ENCODE assay signal across 1 cellular context in the genomic region with DNA sequence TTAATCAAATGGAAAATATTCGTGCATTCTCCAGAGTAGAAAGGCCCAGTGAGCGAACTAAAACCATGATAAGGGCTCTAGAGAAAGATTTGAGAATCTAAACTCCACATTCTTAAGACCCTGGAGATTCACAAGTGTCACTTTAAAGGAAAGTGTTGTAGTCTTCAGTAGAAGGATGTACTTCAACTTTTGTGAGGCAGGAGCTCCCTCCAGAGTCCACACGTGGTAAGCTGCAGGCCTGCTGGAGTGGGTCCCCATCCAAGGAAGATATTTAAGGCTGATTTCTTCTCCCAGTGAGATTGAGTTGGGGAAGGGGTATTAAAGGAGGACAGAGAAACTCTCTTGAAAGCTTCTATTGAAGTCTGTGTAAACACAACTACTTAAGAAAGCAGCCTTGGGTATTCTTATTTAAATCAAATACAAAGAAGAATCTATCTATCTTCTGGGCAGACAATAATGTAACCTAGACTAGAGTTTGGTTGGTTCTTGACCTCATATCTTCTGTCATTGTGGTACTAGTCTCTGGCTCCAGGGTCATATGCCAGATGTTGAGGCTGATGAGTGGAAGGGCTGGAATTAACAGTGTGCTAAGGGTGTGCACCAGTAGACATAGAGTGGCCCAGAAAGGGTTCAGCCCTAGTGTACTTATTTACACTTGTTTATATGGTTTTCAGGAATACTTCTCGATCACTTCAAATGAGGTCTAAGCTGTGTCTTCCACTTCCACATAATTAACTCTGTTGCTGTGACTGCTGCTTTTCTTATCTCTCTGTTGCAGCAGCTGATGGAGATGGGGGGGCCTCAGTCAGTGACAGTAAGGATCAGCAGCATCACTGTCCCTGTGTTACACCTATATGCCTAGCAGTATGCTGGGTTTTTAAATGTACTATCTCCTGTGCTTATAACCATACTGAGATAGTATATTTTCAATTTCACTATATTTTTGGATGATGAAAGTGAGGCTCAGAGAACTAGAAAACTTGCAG.
A peak's percentile ranks its signal among the peaks of the same experiment; 100 is the strongest.
TF ChIP-seq lines count a peak whose summit lies in the region.

No MANE protein-coding gene starts in this region.

TF ChIP-seq in K562, 482 proteins besides CTCF, POLR2A, EP300 and RAD21 (continued from another document and continues in another):
- no peak for TF ChIP-seq E2F1 (CRISPR knock-in tag; IDR thresholded peaks at IDR 0.05)
- TF ChIP-seq USF2 (CRISPR knock-in tag; IDR thresholded peaks at IDR 0.05), result no peak
- TF ChIP-seq CC2D1A (IDR thresholded peaks at IDR 0.05), result peak; percentile 45; the same call in 1 of the 2 replicates
- TF ChIP-seq ZZZ3 (IDR thresholded peaks at IDR 0.05), result no peak
- no peak for TF ChIP-seq ZNF140 (CRISPR knock-in tag; IDR thresholded peaks at IDR 0.05)
- TF ChIP-seq PTRF (tag; IDR thresholded peaks at IDR 0.05), result no peak
- TF ChIP-seq SMAD4 (CRISPR knock-in tag; conservative IDR thresholded peaks at IDR 0.05), result no peak
- TF ChIP-seq BDP1 (IDR thresholded peaks at IDR 0.05; ENCODE audit: insufficient read depth, insufficient read length), result no peak
- peak; percentile 67 for TF ChIP-seq DACH1 (IDR thresholded peaks at IDR 0.05; ENCODE audit: partially characterized antibody)
- TF ChIP-seq, protein P1, sequence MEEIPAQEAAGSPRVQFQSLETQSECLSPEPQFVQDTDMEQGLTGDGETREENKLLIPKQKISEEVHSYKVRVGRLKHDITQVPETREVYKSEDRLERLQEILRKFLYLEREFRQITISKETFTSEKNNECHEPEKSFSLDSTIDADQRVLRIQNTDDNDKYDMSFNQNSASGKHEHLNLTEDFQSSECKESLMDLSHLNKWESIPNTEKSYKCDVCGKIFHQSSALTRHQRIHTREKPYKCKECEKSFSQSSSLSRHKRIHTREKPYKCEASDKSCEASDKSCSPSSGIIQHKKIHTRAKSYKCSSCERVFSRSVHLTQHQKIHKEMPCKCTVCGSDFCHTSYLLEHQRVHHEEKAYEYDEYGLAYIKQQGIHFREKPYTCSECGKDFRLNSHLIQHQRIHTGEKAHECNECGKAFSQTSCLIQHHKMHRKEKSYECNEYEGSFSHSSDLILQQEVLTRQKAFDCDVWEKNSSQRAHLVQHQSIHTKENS (CRISPR knock-in tag; IDR thresholded peaks at IDR 0.05), result no peak
- no peak for TF ChIP-seq ETV6 (IDR thresholded peaks at IDR 0.05; ENCODE audit: borderline replicate concordance in 1 of 2, low read depth in 2 of 2, low read length in 1 of 2)
- no peak for TF ChIP-seq ETV6 (CRISPR knock-in tag; IDR thresholded peaks at IDR 0.05; ENCODE audit: borderline replicate concordance)
- TF ChIP-seq TEAD4 (IDR thresholded peaks at IDR 0.05; ENCODE audit: low read length), result peak; percentile 70
- TF ChIP-seq TEAD4 (CRISPR knock-in tag; IDR thresholded peaks at IDR 0.05; ENCODE audit: borderline replicate concordance), result no peak
- TF ChIP-seq ZKSCAN3 (CRISPR knock-in tag; IDR thresholded peaks at IDR 0.05), result no peak
- TF ChIP-seq, protein P2, sequence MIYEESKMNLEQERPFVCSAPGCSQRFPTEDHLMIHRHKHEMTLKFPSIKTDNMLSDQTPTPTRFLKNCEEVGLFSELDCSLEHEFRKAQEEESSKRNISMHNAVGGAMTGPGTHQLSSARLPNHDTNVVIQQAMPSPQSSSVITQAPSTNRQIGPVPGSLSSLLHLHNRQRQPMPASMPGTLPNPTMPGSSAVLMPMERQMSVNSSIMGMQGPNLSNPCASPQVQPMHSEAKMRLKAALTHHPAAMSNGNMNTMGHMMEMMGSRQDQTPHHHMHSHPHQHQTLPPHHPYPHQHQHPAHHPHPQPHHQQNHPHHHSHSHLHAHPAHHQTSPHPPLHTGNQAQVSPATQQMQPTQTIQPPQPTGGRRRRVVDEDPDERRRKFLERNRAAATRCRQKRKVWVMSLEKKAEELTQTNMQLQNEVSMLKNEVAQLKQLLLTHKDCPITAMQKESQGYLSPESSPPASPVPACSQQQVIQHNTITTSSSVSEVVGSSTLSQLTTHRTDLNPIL (CRISPR knock-in tag; IDR thresholded peaks at IDR 0.05), result no peak
- no peak for TF ChIP-seq ESRRA (IDR thresholded peaks at IDR 0.05; ENCODE audit: borderline replicate concordance, low read depth)
- no peak for TF ChIP-seq ETV5 (CRISPR knock-in tag; IDR thresholded peaks at IDR 0.05; ENCODE audit: low read depth)
- TF ChIP-seq, protein P3, sequence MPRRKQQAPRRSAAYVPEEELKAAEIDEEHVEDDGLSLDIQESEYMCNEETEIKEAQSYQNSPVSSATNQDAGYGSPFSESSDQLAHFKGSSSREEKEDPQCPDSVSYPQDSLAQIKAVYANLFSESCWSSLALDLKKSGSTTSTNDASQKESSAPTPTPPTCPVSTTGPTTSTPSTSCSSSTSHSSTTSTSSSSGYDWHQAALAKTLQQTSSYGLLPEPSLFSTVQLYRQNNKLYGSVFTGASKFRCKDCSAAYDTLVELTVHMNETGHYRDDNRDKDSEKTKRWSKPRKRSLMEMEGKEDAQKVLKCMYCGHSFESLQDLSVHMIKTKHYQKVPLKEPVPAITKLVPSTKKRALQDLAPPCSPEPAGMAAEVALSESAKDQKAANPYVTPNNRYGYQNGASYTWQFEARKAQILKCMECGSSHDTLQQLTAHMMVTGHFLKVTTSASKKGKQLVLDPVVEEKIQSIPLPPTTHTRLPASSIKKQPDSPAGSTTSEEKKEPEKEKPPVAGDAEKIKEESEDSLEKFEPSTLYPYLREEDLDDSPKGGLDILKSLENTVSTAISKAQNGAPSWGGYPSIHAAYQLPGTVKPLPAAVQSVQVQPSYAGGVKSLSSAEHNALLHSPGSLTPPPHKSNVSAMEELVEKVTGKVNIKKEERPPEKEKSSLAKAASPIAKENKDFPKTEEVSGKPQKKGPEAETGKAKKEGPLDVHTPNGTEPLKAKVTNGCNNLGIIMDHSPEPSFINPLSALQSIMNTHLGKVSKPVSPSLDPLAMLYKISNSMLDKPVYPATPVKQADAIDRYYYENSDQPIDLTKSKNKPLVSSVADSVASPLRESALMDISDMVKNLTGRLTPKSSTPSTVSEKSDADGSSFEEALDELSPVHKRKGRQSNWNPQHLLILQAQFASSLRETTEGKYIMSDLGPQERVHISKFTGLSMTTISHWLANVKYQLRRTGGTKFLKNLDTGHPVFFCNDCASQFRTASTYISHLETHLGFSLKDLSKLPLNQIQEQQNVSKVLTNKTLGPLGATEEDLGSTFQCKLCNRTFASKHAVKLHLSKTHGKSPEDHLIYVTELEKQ (CRISPR knock-in tag; IDR thresholded peaks at IDR 0.05), result no peak
- no peak; the same call in 1 of the 2 replicates for TF ChIP-seq MECOM (CRISPR knock-in tag; IDR thresholded peaks at IDR 0.05)
- TF ChIP-seq CLOCK (CRISPR knock-in tag; IDR thresholded peaks at IDR 0.05; ENCODE audit: borderline replicate concordance), result no peak
- no peak for TF ChIP-seq AFF1 (IDR thresholded peaks at IDR 0.05; ENCODE audit: low read depth in 1 of 2, partially characterized antibody in 2 of 2)
- TF ChIP-seq, protein P4, sequence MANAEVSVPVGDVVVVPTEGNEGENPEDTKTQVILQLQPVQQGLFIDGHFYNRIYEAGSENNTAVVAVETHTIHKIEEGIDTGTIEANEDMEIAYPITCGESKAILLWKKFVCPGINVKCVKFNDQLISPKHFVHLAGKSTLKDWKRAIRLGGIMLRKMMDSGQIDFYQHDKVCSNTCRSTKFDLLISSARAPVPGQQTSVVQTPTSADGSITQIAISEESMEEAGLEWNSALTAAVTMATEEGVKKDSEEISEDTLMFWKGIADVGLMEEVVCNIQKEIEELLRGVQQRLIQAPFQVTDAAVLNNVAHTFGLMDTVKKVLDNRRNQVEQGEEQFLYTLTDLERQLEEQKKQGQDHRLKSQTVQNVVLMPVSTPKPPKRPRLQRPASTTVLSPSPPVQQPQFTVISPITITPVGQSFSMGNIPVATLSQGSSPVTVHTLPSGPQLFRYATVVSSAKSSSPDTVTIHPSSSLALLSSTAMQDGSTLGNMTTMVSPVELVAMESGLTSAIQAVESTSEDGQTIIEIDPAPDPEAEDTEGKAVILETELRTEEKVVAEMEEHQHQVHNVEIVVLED (CRISPR knock-in tag; IDR thresholded peaks at IDR 0.05), result no peak
- TF ChIP-seq TAL1 (IDR thresholded peaks at IDR 0.05), result peak; percentile 73
- TF ChIP-seq ADNP (tag; IDR thresholded peaks at IDR 0.05), result no peak
- TF ChIP-seq, protein P5, sequence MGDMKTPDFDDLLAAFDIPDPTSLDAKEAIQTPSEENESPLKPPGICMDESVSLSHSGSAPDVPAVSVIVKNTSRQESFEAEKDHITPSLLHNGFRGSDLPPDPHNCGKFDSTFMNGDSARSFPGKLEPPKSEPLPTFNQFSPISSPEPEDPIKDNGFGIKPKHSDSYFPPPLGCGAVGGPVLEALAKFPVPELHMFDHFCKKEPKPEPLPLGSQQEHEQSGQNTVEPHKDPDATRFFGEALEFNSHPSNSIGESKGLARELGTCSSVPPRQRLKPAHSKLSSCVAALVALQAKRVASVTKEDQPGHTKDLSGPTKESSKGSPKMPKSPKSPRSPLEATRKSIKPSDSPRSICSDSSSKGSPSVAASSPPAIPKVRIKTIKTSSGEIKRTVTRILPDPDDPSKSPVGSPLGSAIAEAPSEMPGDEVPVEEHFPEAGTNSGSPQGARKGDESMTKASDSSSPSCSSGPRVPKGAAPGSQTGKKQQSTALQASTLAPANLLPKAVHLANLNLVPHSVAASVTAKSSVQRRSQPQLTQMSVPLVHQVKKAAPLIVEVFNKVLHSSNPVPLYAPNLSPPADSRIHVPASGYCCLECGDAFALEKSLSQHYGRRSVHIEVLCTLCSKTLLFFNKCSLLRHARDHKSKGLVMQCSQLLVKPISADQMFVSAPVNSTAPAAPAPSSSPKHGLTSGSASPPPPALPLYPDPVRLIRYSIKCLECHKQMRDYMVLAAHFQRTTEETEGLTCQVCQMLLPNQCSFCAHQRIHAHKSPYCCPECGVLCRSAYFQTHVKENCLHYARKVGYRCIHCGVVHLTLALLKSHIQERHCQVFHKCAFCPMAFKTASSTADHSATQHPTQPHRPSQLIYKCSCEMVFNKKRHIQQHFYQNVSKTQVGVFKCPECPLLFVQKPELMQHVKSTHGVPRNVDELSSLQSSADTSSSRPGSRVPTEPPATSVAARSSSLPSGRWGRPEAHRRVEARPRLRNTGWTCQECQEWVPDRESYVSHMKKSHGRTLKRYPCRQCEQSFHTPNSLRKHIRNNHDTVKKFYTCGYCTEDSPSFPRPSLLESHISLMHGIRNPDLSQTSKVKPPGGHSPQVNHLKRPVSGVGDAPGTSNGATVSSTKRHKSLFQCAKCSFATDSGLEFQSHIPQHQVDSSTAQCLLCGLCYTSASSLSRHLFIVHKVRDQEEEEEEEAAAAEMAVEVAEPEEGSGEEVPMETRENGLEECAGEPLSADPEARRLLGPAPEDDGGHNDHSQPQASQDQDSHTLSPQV (IDR thresholded peaks at IDR 0.05), result no peak
- TF ChIP-seq TFAM (CRISPR knock-in tag; conservative IDR thresholded peaks at IDR 0.05), result no peak
- TF ChIP-seq HDAC1 (IDR thresholded peaks at IDR 0.05), result peak in 1 of 2 experiments; percentile 37; a peak in 1 of 4 replicates
- no peak for TF ChIP-seq MYBL2 (IDR thresholded peaks at IDR 0.05; ENCODE audit: low read depth)
- no peak for TF ChIP-seq MYBL2 (CRISPR knock-in tag; IDR thresholded peaks at IDR 0.05; ENCODE audit: borderline replicate concordance)
- TF ChIP-seq SP2 (IDR thresholded peaks at IDR 0.05; ENCODE audit: extremely low read depth, low read depth, low read length, poor library complexity, severe bottlenecking), result no peak
